In the genomic region with DNA sequence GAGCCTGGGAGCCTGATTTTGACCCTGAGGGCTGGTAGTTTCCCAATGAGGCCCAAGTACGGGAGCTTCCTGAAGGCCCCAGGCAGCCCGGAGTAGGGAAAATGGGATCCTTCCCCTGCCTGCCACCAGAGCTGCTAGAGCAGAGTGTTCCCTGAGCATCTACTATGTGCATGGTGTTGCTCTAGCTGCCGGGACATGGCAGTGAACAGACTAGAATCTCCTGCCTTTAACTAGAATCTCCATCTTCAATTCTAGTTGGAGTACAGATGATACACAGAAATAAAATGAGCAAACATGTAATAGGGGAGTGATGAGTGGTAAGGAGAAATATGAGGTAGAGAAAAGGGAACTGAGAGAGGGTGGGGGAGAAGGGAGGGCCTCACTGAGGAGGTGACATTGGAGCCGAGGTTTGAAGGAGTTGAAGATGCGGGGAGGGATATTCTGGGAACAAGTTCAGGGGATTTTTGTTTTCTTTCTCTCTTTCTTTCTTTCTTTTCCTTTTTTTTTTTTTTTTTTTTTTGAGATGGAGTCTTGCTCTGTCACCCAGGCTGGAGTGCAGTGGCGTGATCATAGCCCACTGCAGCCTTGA, we compare ENCODE assay signal across 13 cellular contexts. TPM values are rescaled to one million over a fixed set of nuclear protein-coding genes. Genes with fewer than 3 reads are reported as not detected.
A peak's percentile ranks its signal among the peaks of the same experiment; 100 is the strongest.
DNase-seq lines count a peak whose midpoint lies in the region; ATAC-seq and TF ChIP-seq lines count a peak whose summit lies in the region.
"Had no signal": no experiment of that assay in that cellular context is flagged by ENCODE, and none has a peak within 500 bp of the region (broad histone marks: within the 10 kb centered on the region; RNA-seq: fewer than 3 reads in every experiment).

No MANE protein-coding gene starts in this region.

- peak overlapping the region; percentile 16 for H3K27ac Mint-ChIP-seq in activated CD8-positive, alpha-beta memory T cell treated with anti-CD3 and anti-CD28 coated beads, Interleukin-2, amount 10 ng/mL, durations not matched to agents 7 days and 5 days
- H3K27ac Mint-ChIP-seq in naive thymus-derived CD4-positive, alpha-beta T cell: no peak overlapping the region
- H3K27ac Mint-ChIP-seq: naive thymus-derived CD8-positive, alpha-beta T cell had no signal

- peaks cover 6% of the 10 kb centered on the region for H3K27me3 Mint-ChIP-seq in activated CD8-positive, alpha-beta memory T cell treated with anti-CD3 and anti-CD28 coated beads, Interleukin-2, amount 10 ng/mL, durations not matched to agents 7 days and 5 days
- peaks cover 2 to 20% (median 8%) of the 10 kb centered on the region in 5 donors for H3K27me3 Mint-ChIP-seq in naive thymus-derived CD4-positive, alpha-beta T cell

- H3K36me3 ChIP-seq in naive thymus-derived CD4-positive, alpha-beta T cell (ENCODE audit: control insufficient read depth in 2 of 3, insufficient read depth in 3 of 3, low read length in 3 of 3): no peaks in the 10 kb centered on the region
- no peaks in the 10 kb centered on the region for H3K36me3 ChIP-seq in tibial nerve
- H3K36me3 ChIP-seq in ascending aorta: no peaks in the 10 kb centered on the region

- no peak for TF ChIP-seq EP300 in tibial nerve (IDR thresholded peaks at IDR 0.05)

- no peaks in the 10 kb centered on the region for H3K36me3 Mint-ChIP-seq in activated CD8-positive, alpha-beta memory T cell treated with anti-CD3 and anti-CD28 coated beads, Interleukin-2, amount 10 ng/mL, durations not matched to agents 7 days and 5 days
- no peaks in the 10 kb centered on the region for H3K36me3 Mint-ChIP-seq in naive thymus-derived CD4-positive, alpha-beta T cell
- H3K36me3 Mint-ChIP-seq: naive thymus-derived CD8-positive, alpha-beta T cell had no signal

- no peaks in the 10 kb centered on the region for H3K4me1 ChIP-seq in naive thymus-derived CD4-positive, alpha-beta T cell (ENCODE audit: control insufficient read depth in 2 of 2, insufficient read depth in 2 of 2, low read length in 2 of 2)
- H3K4me1 ChIP-seq in tibial nerve: no peaks in the 10 kb centered on the region
- H3K4me1 ChIP-seq in ascending aorta: no peaks in the 10 kb centered on the region

- no peak overlapping the region for H3K4me3 ChIP-seq in naive thymus-derived CD4-positive, alpha-beta T cell (ENCODE audit: low read length)
- H3K4me3 ChIP-seq in tibial nerve (no peak overlapping the region), ascending aorta (no peak overlapping the region)
- H3K4me3 ChIP-seq: GM23248 had no signal

- POLR2A ChIA-PET in naive thymus-derived CD4-positive, alpha-beta T cell (lab: Charles Lee): no interaction called here

- intact Hi-C loops in naive thymus-derived CD4-positive, alpha-beta T cell (cut with micrococcal nuclease): no loop called here
- intact Hi-C loops in ascending aorta (cut with DNase I): no loop called here

- H3K4me3 Mint-ChIP-seq in activated CD8-positive, alpha-beta memory T cell treated with anti-CD3 and anti-CD28 coated beads, Interleukin-2, amount 10 ng/mL, durations not matched to agents 7 days and 5 days: no peak overlapping the region
- H3K4me3 Mint-ChIP-seq in naive thymus-derived CD4-positive, alpha-beta T cell: no peak overlapping the region
- H3K4me3 Mint-ChIP-seq: naive thymus-derived CD8-positive, alpha-beta T cell had no signal

- CTCF ChIA-PET in activated CD8-positive, alpha-beta memory T cell treated with anti-CD3 and anti-CD28 coated beads, Interleukin-2, amount 10 ng/mL, durations not matched to agents 7 days and 5 days (lab: Charles Lee): no interaction called here
- CTCF ChIA-PET in naive thymus-derived CD4-positive, alpha-beta T cell (lab: Charles Lee): no interaction called here

- peak; percentile 20 for ATAC-seq in activated CD8-positive, alpha-beta memory T cell treated with anti-CD3 and anti-CD28 coated beads, Interleukin-2, amount 10 ng/mL, durations not matched to agents 7 days and 5 days
- ATAC-seq in GM21447 (IDR thresholded peaks at IDR 0.05; ENCODE audit: unreplicated experiment) (peak; percentile 68), HG03108 (IDR thresholded peaks at IDR 0.05; ENCODE audit: unreplicated experiment) (peak; percentile 65)
- peak; percentile 50 for ATAC-seq in naive thymus-derived CD4-positive, alpha-beta T cell
- ATAC-seq: naive thymus-derived CD8-positive, alpha-beta T cell had no signal

- TF ChIP-seq CTCF in tibial nerve (IDR thresholded peaks at IDR 0.05) (no peak), ascending aorta (IDR thresholded peaks at IDR 0.05) (no peak)

- 82 to 83% methylated on average over 6 of the region's 6 CpGs for WGBS in tibial nerve, 2 donors

- DNase-seq in activated CD8-positive, alpha-beta memory T cell treated with anti-CD3 and anti-CD28 coated beads, Interleukin-2, amount 10 ng/mL, durations not matched to agents 7 days and 5 days: no peak
- DNase-seq in activated CD8-positive, alpha-beta memory T cell treated with anti-CD3 and anti-CD28 coated beads, Interleukin-2, amount 50 U/mL, for 4 hours: no peak
- DNase-seq in naive thymus-derived CD4-positive, alpha-beta T cell: no peak
- no peak for DNase-seq in NCI-H2227 treated with DMSO at 0.1 percent for 48 hours (lab: John Stamatoyannopoulos, UW)
- no peak for DNase-seq in tibial nerve (ENCODE audit: low spot score in 2 of 2)
- DNase-seq in ascending aorta (ENCODE audit: low spot score in 2 of 2): no peak
- DNase-seq: GM23248; naive thymus-derived CD8-positive, alpha-beta T cell; NCI-H187 treated with DMSO at 0.1 percent for 48 hours; OCI-M1 had no signal

- no peaks in the 10 kb centered on the region for H3K27me3 ChIP-seq in naive thymus-derived CD4-positive, alpha-beta T cell (ENCODE audit: control insufficient read depth in 2 of 2, insufficient read depth in 2 of 2, low read length in 2 of 2)
- H3K27me3 ChIP-seq in tibial nerve: peaks cover 0 to 28% of the 10 kb centered on the region in 2 donors
- H3K27me3 ChIP-seq in ascending aorta: no peaks in the 10 kb centered on the region

- no peaks in the 10 kb centered on the region for H3K9me3 Mint-ChIP-seq in activated CD8-positive, alpha-beta memory T cell treated with anti-CD3 and anti-CD28 coated beads, Interleukin-2, amount 10 ng/mL, durations not matched to agents 7 days and 5 days (ENCODE audit: low read depth)
- peaks cover 0 to 1% (median 0%) of the 10 kb centered on the region in 11 donors for H3K9me3 Mint-ChIP-seq in naive thymus-derived CD4-positive, alpha-beta T cell
- H3K9me3 Mint-ChIP-seq: naive thymus-derived CD8-positive, alpha-beta T cell had no signal

- H3K27ac ChIP-seq in naive thymus-derived CD4-positive, alpha-beta T cell (ENCODE audit: low read depth, low read length): no peak overlapping the region
- H3K27ac ChIP-seq in tibial nerve (no peak overlapping the region), ascending aorta (no peak overlapping the region)
- H3K27ac ChIP-seq: GM23248 had no signal

- peaks cover 22% of the 10 kb centered on the region for H3K4me1 Mint-ChIP-seq in activated CD8-positive, alpha-beta memory T cell treated with anti-CD3 and anti-CD28 coated beads, Interleukin-2, amount 10 ng/mL, durations not matched to agents 7 days and 5 days
- peaks cover 0 to 5% (median 2%) of the 10 kb centered on the region in 7 donors for H3K4me1 Mint-ChIP-seq in naive thymus-derived CD4-positive, alpha-beta T cell

- no peak for TF ChIP-seq POLR2A in tibial nerve (IDR thresholded peaks at IDR 0.05)

- no peaks in the 10 kb centered on the region for H3K9me3 ChIP-seq in naive thymus-derived CD4-positive, alpha-beta T cell (ENCODE audit: control insufficient read depth in 2 of 3, low read length in 3 of 3)
- H3K9me3 ChIP-seq in tibial nerve (no peaks in the 10 kb centered on the region), ascending aorta (no peaks in the 10 kb centered on the region)

RNA-seq across cellular contexts. Expression of a gene that starts 18.5 kb away (rescaled TPM):
- total RNA-seq in activated CD8-positive, alpha-beta memory T cell treated with anti-CD3 and anti-CD28 coated beads, Interleukin-2, amount 10 ng/mL, durations not matched to agents 7 days and 5 days: under 1 TPM in 1 of 2 experiments, not detected in 1; 0.35 TPM
- total RNA-seq in naive thymus-derived CD4-positive, alpha-beta T cell: under 1 TPM in 1 of 5 experiments, not detected in 4; 0.12 TPM
- not detected for polyA plus RNA-seq in naive thymus-derived CD4-positive, alpha-beta T cell
- total RNA-seq in tibial nerve (under 1 TPM in 1 of 4 donors, not detected in 3; 0.44 TPM), ascending aorta (1.1 TPM)
- total RNA-seq: naive thymus-derived CD8-positive, alpha-beta T cell; skeletal muscle tissue had no signal
- polyA plus RNA-seq: naive thymus-derived CD8-positive, alpha-beta T cell had no signal
